In the genomic region with DNA sequence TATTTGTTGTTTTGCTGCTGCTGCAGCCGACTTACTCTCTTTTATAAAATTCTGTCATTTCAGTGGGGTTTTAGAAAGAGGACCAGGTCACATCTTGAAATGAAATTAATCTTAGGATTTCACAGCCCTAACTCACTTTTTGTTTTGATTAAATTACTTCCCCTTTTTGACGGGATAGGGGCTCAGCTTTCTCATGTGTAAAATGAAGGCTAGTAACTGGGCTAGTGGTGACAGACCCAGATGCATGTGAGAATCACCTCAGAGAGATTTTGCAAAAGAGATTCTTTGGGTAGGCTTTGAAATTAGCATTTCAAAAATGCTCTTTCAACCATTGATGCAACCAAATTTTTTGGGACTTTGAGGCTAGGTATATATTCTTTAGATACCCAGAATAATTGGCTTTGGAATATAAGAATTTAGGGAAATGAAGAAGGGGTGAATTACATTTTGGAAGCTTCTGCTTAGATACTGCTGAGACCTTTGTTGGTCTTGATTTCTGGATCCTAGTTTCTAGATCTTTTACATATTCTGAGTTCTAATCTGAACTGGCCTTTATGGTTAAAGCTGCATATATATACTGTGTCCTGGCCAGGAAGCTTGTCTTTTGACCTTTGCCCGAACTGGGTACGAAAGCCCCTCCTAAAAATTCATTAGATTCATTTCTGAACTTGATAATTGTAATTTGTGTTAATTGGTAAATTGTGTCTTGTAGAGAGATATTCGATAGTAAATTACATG, we compare ENCODE assay signal across 7 cellular contexts. TPM values are rescaled to one million over a fixed set of nuclear protein-coding genes. Genes with fewer than 3 reads are reported as not detected.
DNase-seq lines count a peak whose midpoint lies in the region; ATAC-seq, FAIRE-seq and TF ChIP-seq lines count a peak whose summit lies in the region.
"Not testable (repeated sequence)": the region's sequence is repeated elsewhere in the genome, so short reads cannot be mapped to it uniquely, and the experiment has no call there.

No MANE protein-coding gene starts in this region.

- not testable (repeated sequence) for TF ChIP-seq POLR2A in K562 (conservative IDR thresholded peaks at IDR 0.05)

- H3K9ac ChIP-seq in HUES48 (ENCODE audit: low read depth, low read length); K562 (ENCODE audit: insufficient read depth in 1 of 2, low read depth in 2 of 2, low read length in 2 of 2): not testable (repeated sequence)

- not testable (repeated sequence) for H3K9me3 ChIP-seq in HUES48 (ENCODE audit: control insufficient read depth, insufficient read depth, low read length); K562 (replicated peaks; ENCODE audit: control insufficient read depth, insufficient read depth, low read depth, low read length)

- not testable (repeated sequence) for BruUV-seq in K562 (replicated peaks; lab: Mats Ljungman, UMichigan)

- not testable (repeated sequence) for FAIRE-seq in K562 (lab: Jason Lieb, UNC)

- not testable (repeated sequence) for H3K27me3 ChIP-seq in HUES48 (ENCODE audit: control insufficient read depth, insufficient read depth, low read length); K562 (ENCODE audit: control insufficient read depth in 2 of 2, insufficient read depth in 2 of 2, low read length in 2 of 2)

- in situ Hi-C loops in GM13977 (cut with MboI; ENCODE audit: low pct_unique_long_range_greater_than_20kb, low sequenced_read_pairs, unreplicated experiment), result not testable (repeated sequence)
- in situ Hi-C loops in K562 (cut with MboI), result loop anchor here (25.0 kb wide), 1 partner anchor 1938 kb away; no protein-coding TSS in a partner anchor

- ATAC-seq in GM19351 (IDR thresholded peaks at IDR 0.05; ENCODE audit: unreplicated experiment) (peak; percentile 74), GM21723 (IDR thresholded peaks at IDR 0.05; ENCODE audit: unreplicated experiment) (peak; percentile 76), HG03108 (IDR thresholded peaks at IDR 0.05; ENCODE audit: unreplicated experiment) (peak; percentile 74), K562 (peak; percentile 71)

- not testable (repeated sequence) for TF ChIP-seq EP300 in K562 (IDR thresholded peaks at IDR 0.05; ENCODE audit: low read length)

- H4K20me1 ChIP-seq in K562 (replicated peaks; ENCODE audit: control insufficient read depth, insufficient read depth, low read length), result not testable (repeated sequence)

- H3K4me3 ChIP-seq in HUES48 (ENCODE audit: low read depth, low read length); K562: not testable (repeated sequence)

- H3K27ac ChIP-seq in HUES48 (ENCODE audit: low read depth, low read length) (peak overlapping the region; percentile 25), K562 (ENCODE audit: extremely low read depth, low read depth, low read length) (peak overlapping the region; percentile 33; the same call in 1 of the 3 replicates)

- peaks cover 40% of the 10 kb centered on the region for H3K79me2 ChIP-seq in K562 (ENCODE audit: control insufficient read depth, insufficient read depth, low read length)

- intact Hi-C loops in K562 (cut with micrococcal nuclease), result not testable (repeated sequence)

- 37% methylated on average over 5 of the region's 5 CpGs for WGBS in K562 (ENCODE audit: insufficient coverage, low coverage, missing lambda C conversion rate)

- not testable (repeated sequence) for H3K36me3 ChIP-seq in HUES48 (ENCODE audit: control insufficient read depth, insufficient read depth, low read length); K562 (ENCODE audit: control insufficient read depth, insufficient read depth, low read length)

- CTCF ChIA-PET in K562 (lab: Yijun Ruan, JAX; ENCODE audit: low intra/inter-chr PET ratio), result not testable (repeated sequence)

- H3K4me2 ChIP-seq in K562 (ENCODE audit: insufficient read depth, low read length), result not testable (repeated sequence)

- DNase-seq in GM13977 (ENCODE audit: low spot score), result peak; percentile 4
- DNase-seq in OCI-M1 (lab: John Stamatoyannopoulos, UW), result peak; percentile 86
- DNase-seq in K562 (ENCODE audit: extremely low read depth in 1 of 4, low spot score in 3 of 4), result not testable (repeated sequence)

- POLR2A ChIA-PET in K562 (lab: Yijun Ruan, JAX), result not testable (repeated sequence)

- H2AFZ ChIP-seq in K562 (ENCODE audit: low read depth, low read length), result not testable (repeated sequence)

- not testable (repeated sequence) for H3K9me1 ChIP-seq in K562 (ENCODE audit: control insufficient read depth, insufficient read depth, low read length)

- peaks cover 19% of the 10 kb centered on the region for H3K4me1 ChIP-seq in HUES48 (ENCODE audit: control insufficient read depth, insufficient read depth, low read length)
- not testable (repeated sequence) for H3K4me1 ChIP-seq in K562 (replicated peaks in 1 of 2; ENCODE audit: control insufficient read depth in 2 of 2, insufficient read depth in 2 of 2, low read length in 2 of 2)

- TF ChIP-seq CTCF in GM13977 (IDR thresholded peaks at IDR 0.05; ENCODE audit: extremely low read depth, insufficient read depth, missing control alignments); K562 (IDR thresholded peaks at IDR 0.05 in 2 of 3, conservative IDR thresholded peaks at IDR 0.05 in 1 of 3; ENCODE audit: insufficient read depth in 2 of 3, low read depth in 1 of 3, low read length in 3 of 3): not testable (repeated sequence)

- not testable (repeated sequence) for TF ChIP-seq RAD21 in K562 (CRISPR knock-in tag; conservative IDR thresholded peaks at IDR 0.05 in 1 of 2, IDR thresholded peaks at IDR 0.05 in 1 of 2)

TF ChIP-seq in K562, 482 proteins besides CTCF, POLR2A, EP300 and RAD21:
- peak; percentile 9 for TF ChIP-seq MEIS2 (IDR thresholded peaks at IDR 0.05; ENCODE audit: partially characterized antibody)

RNA-seq across cellular contexts. Expression of gene GOLGA6L9, which starts 30.1 kb away (rescaled TPM):
- 8.5 and 32.2 TPM in 2 replicates for total RNA-seq in K562 (2011; cell fraction: chromatin; rRNA removed; ENCODE audit: low replicate concordance)
- 4.3 and 5.4 TPM in 2 replicates for total RNA-seq in K562 (2011; cell fraction: nucleolus; rRNA removed)
- 17.6 and 27.0 TPM in 2 replicates for total RNA-seq in K562 (2011; cell fraction: nucleoplasm; rRNA removed)
- 6.4 and 7.0 TPM in 2 replicates for total RNA-seq in K562 (2014; rRNA removed)
- 4.0 and 4.4 TPM in 2 replicates for total RNA-seq in K562 (2014; rRNA removed; fragmentation: Illumina TruSeq; extraction: Trizol)
- total RNA-seq in K562 (2015; rRNA removed; fragmentation: Illumina TruSeq; extraction: Trizol), result 4.9 and 5.8 TPM in 2 replicates
- 2.6 and 3.2 TPM in 2 replicates for total RNA-seq in K562 (2021)
- polyA plus RNA-seq in K562 (2011; rRNA removed), result 5.7 and 6.8 TPM in 2 replicates
- polyA plus RNA-seq in K562 (2011; cell fraction: cytosol; rRNA removed), result 0.72 and 1.5 TPM in 2 replicates
- polyA plus RNA-seq in K562 (2011; cell fraction: nucleus; rRNA removed), result 13.4 and 13.7 TPM in 2 replicates
- polyA plus RNA-seq in K562 (2012), result 4.4 and 8.5 TPM in 2 replicates
- polyA plus RNA-seq in K562 (2014; fragmentation: Illumina TruSeq; extraction: Trizol), result 6.7 and 7.0 TPM in 2 replicates
- polyA plus RNA-seq in K562 (2014; fragmentation: Nextera tagmentation; extraction: Ambion mirVana), result 1 to 10 TPM; 1.1 to 1.2 TPM
- polyA plus RNA-seq in K562 (2014; rRNA removed), result 7.9 and 11.4 TPM in 2 replicates
- polyA minus RNA-seq in K562 (2011; rRNA and poly(A)+ RNA removed), result 4.3 and 4.4 TPM in 2 replicates
- 0.18 and 0.29 TPM in 2 replicates for polyA minus RNA-seq in K562 (2011; cell fraction: cytosol; rRNA and poly(A)+ RNA removed)
- polyA minus RNA-seq in K562 (2011; cell fraction: nucleus; rRNA and poly(A)+ RNA removed), result 4.0 and 5.3 TPM in 2 replicates

RNA-seq across cellular contexts. Expression of gene GOLGA6L10, which starts 50.3 kb away (rescaled TPM):
- total RNA-seq in K562 (2011; cell fraction: chromatin; rRNA removed; ENCODE audit: low replicate concordance), result 10.5 and 22.9 TPM in 2 replicates
- total RNA-seq in K562 (2011; cell fraction: nucleolus; rRNA removed), result 4.5 and 5.5 TPM in 2 replicates
- 22.1 and 29.5 TPM in 2 replicates for total RNA-seq in K562 (2011; cell fraction: nucleoplasm; rRNA removed)
- total RNA-seq in K562 (2014; rRNA removed) (2.4 and 2.7 TPM in 2 replicates), K562 (2014; rRNA removed; fragmentation: Illumina TruSeq; extraction: Trizol) (1.9 and 3.0 TPM in 2 replicates), K562 (2015; rRNA removed; fragmentation: Illumina TruSeq; extraction: Trizol) (2.0 TPM in 2 replicates), K562 (2021) (2.2 TPM in 2 replicates)
- polyA plus RNA-seq in K562 (2011; rRNA removed) (4.0 and 4.1 TPM in 2 replicates), K562 (2014; fragmentation: Illumina TruSeq; extraction: Trizol) (1.5 and 2.0 TPM in 2 replicates), K562 (2014; fragmentation: Nextera tagmentation; extraction: Ambion mirVana) (under 1 TPM; 0.32 to 0.34 TPM), K562 (2014; rRNA removed) (2.7 and 7.1 TPM in 2 replicates)
- polyA plus RNA-seq in K562 (2011; cell fraction: cytosol; rRNA removed), result 0.22 and 0.60 TPM in 2 replicates
- 6.1 and 8.4 TPM in 2 replicates for polyA plus RNA-seq in K562 (2011; cell fraction: nucleus; rRNA removed)
- 1.3 and 3.8 TPM in 2 replicates for polyA plus RNA-seq in K562 (2012)
- polyA minus RNA-seq in K562 (2011; rRNA and poly(A)+ RNA removed), result 2.1 and 2.2 TPM in 2 replicates
- polyA minus RNA-seq in K562 (2011; cell fraction: cytosol; rRNA and poly(A)+ RNA removed), result 0.86 TPM in 1 of 2 replicates, not detected in the other
- polyA minus RNA-seq in K562 (2011; cell fraction: nucleus; rRNA and poly(A)+ RNA removed), result 3.4 and 7.1 TPM in 2 replicates
